In the genomic region with DNA sequence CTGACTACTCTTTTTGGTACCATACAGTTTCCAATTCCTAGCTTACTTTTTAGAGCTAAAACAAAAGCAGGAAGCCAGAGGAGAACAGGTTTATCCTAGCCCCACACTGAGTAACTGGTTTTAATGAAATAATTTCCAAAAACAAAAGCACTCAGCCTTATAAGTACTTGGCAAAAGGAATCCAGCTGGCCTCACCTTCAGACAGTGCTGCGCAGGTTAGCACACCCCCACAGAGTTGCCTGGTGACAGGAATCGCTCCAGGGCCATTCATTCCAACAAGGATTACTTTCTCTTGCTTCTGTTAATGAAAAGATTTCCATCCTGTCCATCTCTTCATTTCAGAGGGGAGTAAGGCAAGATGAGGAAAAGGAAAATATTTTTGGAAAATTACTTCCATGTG, we compare ENCODE assay signal across 22 cellular contexts.
"Had no signal": no experiment of that assay in that cellular context is flagged by ENCODE, and none has a peak within 500 bp of the region (broad histone marks: within the 10 kb centered on the region; RNA-seq: fewer than 3 reads in every experiment).

No MANE protein-coding gene starts in this region.

- H3K4me3 Mint-ChIP-seq: activated CD4-positive, alpha-beta memory T cell treated with anti-CD3 and anti-CD28 coated beads for 36 hours; activated naive CD8-positive, alpha-beta T cell treated with anti-CD3 and anti-CD28 coated beads, Interleukin-2, amount 50 U/mL, for 24 hours; effector memory CD8-positive, alpha-beta T cell; nephron; stimulated activated naive CD8-positive, alpha-beta T cell treated with anti-CD3 and anti-CD28 coated beads, Interleukin-15, Interleukin-2, amounts not matched to agents 100 ng/mL and 50 ng/mL, for 24 hours had no signal

- H3K9me3 Mint-ChIP-seq: activated CD4-positive, alpha-beta memory T cell treated with anti-CD3 and anti-CD28 coated beads for 36 hours; activated naive CD8-positive, alpha-beta T cell treated with anti-CD3 and anti-CD28 coated beads, Interleukin-2, amount 50 U/mL, for 24 hours; effector memory CD8-positive, alpha-beta T cell; nephron; stimulated activated naive CD8-positive, alpha-beta T cell treated with anti-CD3 and anti-CD28 coated beads, Interleukin-15, Interleukin-2, amounts not matched to agents 100 ng/mL and 50 ng/mL, for 24 hours had no signal

- H3K27ac Mint-ChIP-seq: activated CD4-positive, alpha-beta memory T cell treated with anti-CD3 and anti-CD28 coated beads for 36 hours; activated naive CD8-positive, alpha-beta T cell treated with anti-CD3 and anti-CD28 coated beads, Interleukin-2, amount 50 U/mL, for 24 hours; effector memory CD8-positive, alpha-beta T cell; nephron; stimulated activated naive CD8-positive, alpha-beta T cell treated with anti-CD3 and anti-CD28 coated beads, Interleukin-15, Interleukin-2, amounts not matched to agents 100 ng/mL and 50 ng/mL, for 24 hours had no signal

- H3K27me3 Mint-ChIP-seq: activated CD4-positive, alpha-beta memory T cell treated with anti-CD3 and anti-CD28 coated beads for 36 hours; activated naive CD8-positive, alpha-beta T cell treated with anti-CD3 and anti-CD28 coated beads, Interleukin-2, amount 50 U/mL, for 24 hours; effector memory CD8-positive, alpha-beta T cell; stimulated activated naive CD8-positive, alpha-beta T cell treated with anti-CD3 and anti-CD28 coated beads, Interleukin-15, Interleukin-2, amounts not matched to agents 100 ng/mL and 50 ng/mL, for 24 hours had no signal

- H3K27ac ChIP-seq: dorsolateral prefrontal cortex, esophagus squamous epithelium, gastroesophageal sphincter, pancreas, psoas muscle, tibial artery had no signal

- H3K9me3 ChIP-seq: esophagus squamous epithelium, gastroesophageal sphincter, pancreas, psoas muscle, tibial artery had no signal

- DNase-seq: activated CD4-positive, alpha-beta memory T cell treated with anti-CD3 and anti-CD28 coated beads for 36 hours; activated CD4-positive, alpha-beta T cell treated with anti-CD3 and anti-CD28 coated beads for 48 hours; activated CD4-positive, CD25-positive, alpha-beta regulatory T cell; activated effector memory CD4-positive, alpha-beta T cell treated with anti-CD3 and anti-CD28 coated beads, Interleukin-2, amount 50 U/mL, for 16 hours; activated naive CD4-positive, alpha-beta T cell treated with anti-CD3 and anti-CD28 coated beads, Interleukin-2, amount 50 U/mL, for 16 hours; activated naive CD8-positive, alpha-beta T cell treated with anti-CD3 and anti-CD28 coated beads, Interleukin-2, amount 50 U/mL, for 24 hours; dorsolateral prefrontal cortex; effector memory CD8-positive, alpha-beta T cell; esophagus squamous epithelium; hypothalamus; left ventricle myocardium superior; midbrain; pancreas; psoas muscle; stimulated activated CD4-positive, alpha-beta T cell treated with anti-CD3 and anti-CD28 coated beads, Interleukin-1b, Interleukin-23, amount 100 ng/mL, for 48 hours; substantia nigra; T1000; tibial artery had no signal

- H3K4me1 ChIP-seq: gastroesophageal sphincter, pancreas, psoas muscle, tibial artery had no signal

- H3K4me3 ChIP-seq: dorsolateral prefrontal cortex, esophagus squamous epithelium, gastroesophageal sphincter, pancreas, psoas muscle, tibial artery had no signal

- H3K4me1 Mint-ChIP-seq: activated naive CD8-positive, alpha-beta T cell treated with anti-CD3 and anti-CD28 coated beads, Interleukin-2, amount 50 U/mL, for 24 hours; nephron had no signal

- H3K27me3 ChIP-seq: dorsolateral prefrontal cortex, esophagus squamous epithelium, gastroesophageal sphincter, pancreas, tibial artery had no signal

- ATAC-seq: activated naive CD8-positive, alpha-beta T cell treated with anti-CD3 and anti-CD28 coated beads, Interleukin-2, amount 50 U/mL, for 24 hours; effector memory CD8-positive, alpha-beta T cell; gastroesophageal sphincter; left ventricle myocardium superior; pancreas; psoas muscle; right cardiac atrium had no signal
